In genomic region chr18:58536187-58536516, GRCh38 we compare ENCODE assay signal across 20 cellular contexts.
A peak's percentile ranks its signal among the peaks of the same experiment; 100 is the strongest.
DNase-seq lines count a peak whose midpoint lies in the region; ATAC-seq, FAIRE-seq and TF ChIP-seq lines count a peak whose summit lies in the region.
"Had no signal": no experiment of that assay in that cellular context is flagged by ENCODE, and none has a peak within 500 bp of the region (broad histone marks: within the 10 kb centered on the region; RNA-seq: fewer than 3 reads in every experiment).

No MANE protein-coding gene starts in this region.

- H3K36me3 ChIP-seq in HepG2 (replicated peaks in 1 of 2; ENCODE audit: control insufficient read depth in 1 of 2, insufficient read depth in 2 of 2, low read length in 2 of 2) (no peaks in the 10 kb centered on the region), right lobe of liver (no peaks in the 10 kb centered on the region), bronchial epithelial cell (ENCODE audit: control insufficient read depth, insufficient read depth, low read length) (no peaks in the 10 kb centered on the region)
- H3K36me3 ChIP-seq: stomach, upper lobe of right lung had no signal

- H3K9me3 ChIP-seq in HepG2 (ENCODE audit: low read length) = no peaks in the 10 kb centered on the region
- no peaks in the 10 kb centered on the region for H3K9me3 ChIP-seq in right lobe of liver
- H3K9me3 ChIP-seq: stomach, upper lobe of right lung had no signal

- H3K9ac ChIP-seq in HepG2 (ENCODE audit: insufficient read depth, low read depth, low read length) = no peak overlapping the region

- no peaks in the 10 kb centered on the region for H4K20me1 ChIP-seq in HepG2 (ENCODE audit: insufficient read depth, low read length)

- no peak for TF ChIP-seq RAD21 in HepG2 (CRISPR knock-in tag; IDR thresholded peaks at IDR 0.05)

- H3K4me1 ChIP-seq in HepG2 (ENCODE audit: insufficient read depth, low read length) = peaks cover 63% of the 10 kb centered on the region
- H3K4me1 ChIP-seq in right lobe of liver = peaks cover 0 to 32% (median 14%) of the 10 kb centered on the region in 4 donors
- H3K4me1 ChIP-seq: stomach, upper lobe of right lung had no signal

- no peak for FAIRE-seq in HepG2 (lab: Jason Lieb, UNC)
- FAIRE-seq in bronchial epithelial cell (lab: Jason Lieb, UNC) = peak; percentile 43

- POLR2A ChIA-PET in HepG2 (lab: Yijun Ruan, JAX) = no interaction called here

- no TSS peak for BruUV-seq in HepG2 (replicated peaks; lab: Mats Ljungman, UMichigan)

- WGBS in HepG2 (ENCODE audit: low lambda C conversion rate) = 94% methylated on average over 5 of the region's 5 CpGs
- WGBS in right lobe of liver (ENCODE audit: insufficient coverage, low coverage, low lambda C conversion rate, missing lambda C conversion rate) = 92% methylated on average over 3 of the region's 5 CpGs

- TF ChIP-seq EP300 in HepG2 (IDR thresholded peaks at IDR 0.05; ENCODE audit: low read depth in 2 of 2, low read length in 2 of 2) (no peak), HepG2 (CRISPR knock-in tag; IDR thresholded peaks at IDR 0.05; ENCODE audit: borderline replicate concordance) (no peak)

- no peak overlapping the region for H3K27ac ChIP-seq in HepG2 (ENCODE audit: extremely low read length, insufficient read depth, low read length)
- no peak overlapping the region for H3K27ac ChIP-seq in right lobe of liver
- H3K27ac ChIP-seq: stomach, upper lobe of right lung had no signal

- no peak overlapping the region for H3K4me2 ChIP-seq in HepG2 (ENCODE audit: low read depth, low read length)

- CTCF ChIA-PET in HepG2 (lab: Yijun Ruan, JAX; ENCODE audit: low intra/inter-chr PET ratio, low total read pairs) = no interaction called here

- intact Hi-C loops in HepG2 (cut with micrococcal nuclease; ENCODE audit: unreplicated experiment) = no loop called here
- intact Hi-C loops in right lobe of liver (cut with DNase I) = loop anchor here in 1 of 2 donors (10.0 kb wide), 2 partner anchors 139 to 229 kb away; partner anchors contain the start of gene MALT1

- ATAC-seq in HepG2 (no peak), right lobe of liver (no peak), HG02759 (IDR thresholded peaks at IDR 0.05; ENCODE audit: unreplicated experiment) (peak; percentile 8), HG02970 (IDR thresholded peaks at IDR 0.05; ENCODE audit: low FRiP score, unreplicated experiment) (no peak)

- TF ChIP-seq CTCF in HepG2 (CRISPR knock-in tag; IDR thresholded peaks at IDR 0.05) = no peak
- TF ChIP-seq CTCF in right lobe of liver (IDR thresholded peaks at IDR 0.05) = no peak
- TF ChIP-seq CTCF in bronchial epithelial cell (IDR thresholded peaks at IDR 0.05; ENCODE audit: insufficient read depth, low read length, severe bottlenecking) = no peak

- TF ChIP-seq POLR2A in HepG2 (IDR thresholded peaks at IDR 0.05; ENCODE audit: insufficient read depth in 1 of 2, low read depth in 2 of 2, low read length in 2 of 2) (no peak), right lobe of liver (IDR thresholded peaks at IDR 0.05) (no peak)

- no peak overlapping the region for H3K4me3 ChIP-seq in HepG2 (replicated peaks in 1 of 3; ENCODE audit: insufficient read depth in 1 of 3, low read depth in 2 of 3, low read length in 3 of 3)
- no peak overlapping the region for H3K4me3 ChIP-seq in right lobe of liver
- H3K4me3 ChIP-seq in bronchial epithelial cell (ENCODE audit: low read depth, low read length) = no peak overlapping the region
- H3K4me3 ChIP-seq: stomach, upper lobe of right lung had no signal

- no peaks in the 10 kb centered on the region for H3K27me3 ChIP-seq in HepG2 (ENCODE audit: control insufficient read depth in 1 of 2, insufficient read depth in 2 of 2, low read length in 2 of 2)
- no peaks in the 10 kb centered on the region for H3K27me3 ChIP-seq in right lobe of liver
- no peaks in the 10 kb centered on the region for H3K27me3 ChIP-seq in bronchial epithelial cell (ENCODE audit: control insufficient read depth, insufficient read depth, low read length)
- H3K27me3 ChIP-seq: stomach, upper lobe of right lung had no signal

- H2AFZ ChIP-seq in HepG2 (ENCODE audit: low read length) = no peak overlapping the region

- in situ Hi-C loops in HepG2 (cut with HindIII; ENCODE audit: extremely low pct_ligation_motif_present, low pct_unique_long_range_greater_than_20kb) = loop anchor here (25.0 kb wide), 1 partner anchor 526 kb away; no protein-coding TSS in a partner anchor

- no peak for DNase-seq in HepG2 (ENCODE audit: low spot score)
- DNase-seq in right lobe of liver = no peak
- no peak for DNase-seq in bronchial epithelial cell (ENCODE audit: low read depth)
- no peak for DNase-seq in DMS153 (lab: John Stamatoyannopoulos, UW)
- DNase-seq in activated CD8-positive, alpha-beta memory T cell treated with anti-CD3 and anti-CD28 coated beads, Interleukin-2, amount 50 U/mL, for 48 hours = no peak
- DNase-seq in DMS79 (lab: John Stamatoyannopoulos, UW) = no peak
- DNase-seq: activated CD8-positive, alpha-beta memory T cell treated with anti-CD3 and anti-CD28 coated beads for 24 hours; activated effector memory CD4-positive, alpha-beta T cell treated with Interleukin-2 at 50 U/mL for 16 hours; aorta; foreskin fibroblast; HCEC 1CT; hippocampal formation; NCI-H2029; NCI-H524; SHP77 treated with DMSO at 0.1 percent for 48 hours; stomach; T-helper 2 cell; upper lobe of right lung had no signal

- no peaks in the 10 kb centered on the region for H3K79me2 ChIP-seq in HepG2 (ENCODE audit: insufficient read depth, low read length)

TF ChIP-seq in HepG2, 621 proteins besides CTCF, POLR2A, EP300 and RAD21:
- TF ChIP-seq MAFK (conservative IDR thresholded peaks at IDR 0.05 in 1 of 2, IDR thresholded peaks at IDR 0.05 in 1 of 2; ENCODE audit: low read length in 2 of 2) (peak; percentile 55 to 79), TEAD3 (CRISPR knock-in tag; optimal IDR thresholded peaks at IDR 0.05; ENCODE audit: borderline replicate concordance) (no peak)
